ENCODE assay signal across 8 cellular contexts in the genomic region with DNA sequence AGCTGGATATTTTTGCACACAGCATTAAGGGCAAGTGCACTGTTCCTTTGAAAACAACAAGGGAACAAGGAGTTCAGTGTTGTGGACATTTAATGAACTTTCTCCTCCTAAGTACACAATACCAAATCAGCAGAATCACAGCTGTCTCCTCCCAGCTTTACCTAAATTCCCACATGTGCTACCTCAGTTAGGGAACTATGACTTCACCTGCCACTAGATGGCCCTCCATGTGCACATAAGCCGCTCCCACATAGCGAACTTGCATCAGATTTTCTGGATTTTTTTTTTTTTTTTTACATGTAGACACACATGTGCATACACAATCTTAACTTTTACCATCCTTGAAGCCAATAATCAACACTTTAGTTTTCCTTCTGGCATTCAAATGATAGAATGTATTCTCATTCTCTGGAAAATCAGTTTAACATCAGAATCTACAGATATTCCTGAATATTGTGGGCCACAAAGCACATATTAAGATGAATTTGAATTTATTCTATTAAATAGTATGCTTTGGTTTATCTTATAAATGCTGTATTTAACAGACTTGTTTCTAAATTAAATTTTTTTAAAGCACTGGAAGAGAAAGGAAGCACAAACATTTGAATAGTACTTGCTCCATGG.
DNase-seq lines count a peak whose midpoint lies in the region; ATAC-seq and TF ChIP-seq lines count a peak whose summit lies in the region.

No MANE protein-coding gene starts in this region.

- 3% methylated on average over 2 of the region's 2 CpGs for WGBS in liver

- no peaks in the 10 kb centered on the region for H3K9me3 Mint-ChIP-seq in CD8-positive, alpha-beta memory T cell
- no peaks in the 10 kb centered on the region for H3K9me3 Mint-ChIP-seq in activated B cell treated with CpG ODN at 0.5 μM for 24 hours
- H3K9me3 Mint-ChIP-seq in stimulated activated effector memory CD8-positive, alpha-beta T cell treated with anti-CD3 and anti-CD28 coated beads, Interleukin-12 subunit alpha, Interleukin-12 subunit beta, amount 100 ng/mL, for 72 hours: no peaks in the 10 kb centered on the region

- peaks cover 0 to 8% of the 10 kb centered on the region in 2 donors for H3K27me3 Mint-ChIP-seq in CD8-positive, alpha-beta memory T cell
- H3K27me3 Mint-ChIP-seq in activated B cell treated with CpG ODN at 0.5 μM for 24 hours: no peaks in the 10 kb centered on the region

- H3K27me3 ChIP-seq in CD8-positive, alpha-beta memory T cell (ENCODE audit: insufficient read depth, low read length, poor library complexity, severe bottlenecking): no peaks in the 10 kb centered on the region
- H3K27me3 ChIP-seq in liver (ENCODE audit: control insufficient read depth in 4 of 4, insufficient read depth in 4 of 4, low read length in 3 of 4): no peaks in the 10 kb centered on the region

- no peak overlapping the region for H3K9ac ChIP-seq in liver (ENCODE audit: low read depth in 1 of 2, low read length in 2 of 2)

- H3K9me3 ChIP-seq in CD8-positive, alpha-beta memory T cell (ENCODE audit: low read length): no peaks in the 10 kb centered on the region
- no peaks in the 10 kb centered on the region for H3K9me3 ChIP-seq in liver (ENCODE audit: control insufficient read depth in 4 of 4, low read length in 3 of 4)

- H3K4me1 ChIP-seq in CD8-positive, alpha-beta memory T cell (ENCODE audit: insufficient read depth, low read length): no peaks in the 10 kb centered on the region
- H3K4me1 ChIP-seq in liver (ENCODE audit: control insufficient read depth in 4 of 4, insufficient read depth in 4 of 4, low read length in 3 of 4): peaks cover 2 to 57% (median 35%) of the 10 kb centered on the region in 4 donors

- H3K4me1 Mint-ChIP-seq in CD8-positive, alpha-beta memory T cell: no peaks in the 10 kb centered on the region
- H3K4me1 Mint-ChIP-seq in activated B cell treated with CpG ODN at 0.5 μM for 24 hours: peaks cover 21% of the 10 kb centered on the region
- no peaks in the 10 kb centered on the region for H3K4me1 Mint-ChIP-seq in stimulated activated effector memory CD8-positive, alpha-beta T cell treated with anti-CD3 and anti-CD28 coated beads, Interleukin-12 subunit alpha, Interleukin-12 subunit beta, amount 100 ng/mL, for 72 hours

- H3K4me3 Mint-ChIP-seq in CD8-positive, alpha-beta memory T cell: no peak overlapping the region
- H3K4me3 Mint-ChIP-seq in activated B cell treated with CpG ODN at 0.5 μM for 24 hours: no peak overlapping the region
- H3K4me3 Mint-ChIP-seq in stimulated activated effector memory CD8-positive, alpha-beta T cell treated with anti-CD3 and anti-CD28 coated beads, Interleukin-12 subunit alpha, Interleukin-12 subunit beta, amount 100 ng/mL, for 72 hours: no peak overlapping the region

- POLR2A ChIA-PET in CD8-positive, alpha-beta memory T cell (lab: Charles Lee): no interaction called here
- POLR2A ChIA-PET in activated B cell treated with CpG ODN at 0.5 μM for 24 hours (lab: Charles Lee): interaction anchor here (0.7 to 22.7 kb wide), 9 partner anchors 67 to 253 kb away, joined by 3 to 704 read pairs (median 7); no protein-coding TSS in a partner anchor

- H3K27ac ChIP-seq in CD8-positive, alpha-beta memory T cell (ENCODE audit: low read depth, low read length): no peak overlapping the region
- H3K27ac ChIP-seq in coronary artery: no peak overlapping the region
- H3K27ac ChIP-seq in liver (ENCODE audit: low read depth in 1 of 2, low read length in 2 of 2): peak overlapping the region; percentile 48 to 52

- H3K36me3 Mint-ChIP-seq in CD8-positive, alpha-beta memory T cell: no peaks in the 10 kb centered on the region
- no peaks in the 10 kb centered on the region for H3K36me3 Mint-ChIP-seq in activated B cell treated with CpG ODN at 0.5 μM for 24 hours (ENCODE audit: low read depth)
- no peaks in the 10 kb centered on the region for H3K36me3 Mint-ChIP-seq in stimulated activated effector memory CD8-positive, alpha-beta T cell treated with anti-CD3 and anti-CD28 coated beads, Interleukin-12 subunit alpha, Interleukin-12 subunit beta, amount 100 ng/mL, for 72 hours

- CTCF ChIA-PET in CD8-positive, alpha-beta memory T cell (lab: Charles Lee): interaction anchor here (0.7 to 4.6 kb wide), 8 partner anchors 155 to 315 kb away, joined by 3 to 25 read pairs (median 4); no protein-coding TSS in a partner anchor
- CTCF ChIA-PET in activated B cell treated with CpG ODN at 0.5 μM for 24 hours (lab: Charles Lee): interaction anchor here (0.6 to 8.2 kb wide), 39 partner anchors 11 to 378 kb away, joined by 3 to 140 read pairs (median 5); partner anchors contain the start of gene TXN

- TF ChIP-seq RAD21 in liver (IDR thresholded peaks at IDR 0.05): peak; percentile 99 to 100

- intact Hi-C loops in activated B cell treated with CpG ODN at 0.5 μM for 24 hours (cut with micrococcal nuclease): loop anchor here (1.0 to 10.0 kb wide), 6 partner anchors 69 to 721 kb away; no protein-coding TSS in a partner anchor

- peak; percentile 65 for ATAC-seq in activated B cell treated with CpG ODN at 0.5 μM for 24 hours (ENCODE audit: low read depth)
- peak; percentile 59 for ATAC-seq in stimulated activated effector memory CD8-positive, alpha-beta T cell treated with anti-CD3 and anti-CD28 coated beads, Interleukin-12 subunit alpha, Interleukin-12 subunit beta, amount 100 ng/mL, for 72 hours
- ATAC-seq in GM21717 (IDR thresholded peaks at IDR 0.05; ENCODE audit: unreplicated experiment): no peak

- peak; percentile 25 for TF ChIP-seq CTCF in activated B cell treated with CpG ODN at 0.5 μM for 24 hours (IDR thresholded peaks at IDR 0.05)
- peak; percentile 44 for TF ChIP-seq CTCF in coronary artery (IDR thresholded peaks at IDR 0.05)
- peak; percentile 74 for TF ChIP-seq CTCF in liver (IDR thresholded peaks at IDR 0.05; ENCODE audit: low read depth, low read length, missing input control)

- no peak overlapping the region for H3K27ac Mint-ChIP-seq in CD8-positive, alpha-beta memory T cell
- peak overlapping the region; percentile 69 for H3K27ac Mint-ChIP-seq in activated B cell treated with CpG ODN at 0.5 μM for 24 hours
- no peak overlapping the region for H3K27ac Mint-ChIP-seq in stimulated activated effector memory CD8-positive, alpha-beta T cell treated with anti-CD3 and anti-CD28 coated beads, Interleukin-12 subunit alpha, Interleukin-12 subunit beta, amount 100 ng/mL, for 72 hours

- no peaks in the 10 kb centered on the region for H3K36me3 ChIP-seq in CD8-positive, alpha-beta memory T cell (ENCODE audit: insufficient read depth, low read length)
- peaks cover 0 to 10% (median 0%) of the 10 kb centered on the region in 4 donors for H3K36me3 ChIP-seq in liver (ENCODE audit: control insufficient read depth in 4 of 4, insufficient read depth in 3 of 4, low read depth in 1 of 4, low read length in 3 of 4)

- no peak overlapping the region for H3K4me3 ChIP-seq in CD8-positive, alpha-beta memory T cell (ENCODE audit: low read length)
- no peak overlapping the region for H3K4me3 ChIP-seq in coronary artery
- H3K4me3 ChIP-seq in liver (ENCODE audit: low read depth in 1 of 3, low read length in 3 of 3): no peak overlapping the region

- peak; percentile 5 to 52 (median 14) for DNase-seq in CD8-positive, alpha-beta memory T cell
- DNase-seq in H4 (ENCODE audit: low spot score): peak; percentile 78
- peak; percentile 75 for DNase-seq in NCI-H2196 (lab: John Stamatoyannopoulos, UW; ENCODE audit: unreplicated experiment)
- no peak for DNase-seq in activated B cell treated with CpG ODN at 0.5 μM for 24 hours
- no peak for DNase-seq in coronary artery (ENCODE audit: low spot score)
- peak in 1 of 2 donors; percentile 68 for DNase-seq in stimulated activated effector memory CD8-positive, alpha-beta T cell treated with anti-CD3 and anti-CD28 coated beads, Interleukin-12 subunit alpha, Interleukin-12 subunit beta, amount 100 ng/mL, for 72 hours (ENCODE audit: low spot score in 2 of 2)

TF ChIP-seq in liver, 16 proteins besides CTCF, POLR2A, EP300 and RAD21 (continues in another document):
- TF ChIP-seq NR2F2 (IDR thresholded peaks at IDR 0.05) (no peak), HNF4G (IDR thresholded peaks at IDR 0.05) (peak; percentile 32), RXRA (IDR thresholded peaks at IDR 0.05) (peak; percentile 37 to 75), FOXA2 (IDR thresholded peaks at IDR 0.05) (peak; percentile 27), GABPA (IDR thresholded peaks at IDR 0.05 in 1 of 2, conservative IDR thresholded peaks at IDR 0.05 in 1 of 2) (no peak), JUND (IDR thresholded peaks at IDR 0.05) (peak in 1 of 2 donors; percentile 69), SP1 (IDR thresholded peaks at IDR 0.05) (peak; percentile 54), ATF3 (IDR thresholded peaks at IDR 0.05) (peak; percentile 82), EGR1 (IDR thresholded peaks at IDR 0.05; ENCODE audit: low read depth in 2 of 2) (no peak), YY1 (IDR thresholded peaks at IDR 0.05) (peak; percentile 18), FOXA1 (IDR thresholded peaks at IDR 0.05) (no peak)
- TF ChIP-seq, protein P1, sequence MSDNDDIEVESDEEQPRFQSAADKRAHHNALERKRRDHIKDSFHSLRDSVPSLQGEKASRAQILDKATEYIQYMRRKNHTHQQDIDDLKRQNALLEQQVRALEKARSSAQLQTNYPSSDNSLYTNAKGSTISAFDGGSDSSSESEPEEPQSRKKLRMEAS (IDR thresholded peaks at IDR 0.05): no peak

Comparison
In these comparisons a context has a peak if more than half of its experiments do, and no peak if none do; other contexts are left out.
1. DNase-seq: peak in CD8-positive, alpha-beta memory T cell (5 of 5), H4 (single experiment) and NCI-H2196 (single experiment); none in activated B cell treated with CpG ODN at 0.5 μM for 24 hours (single experiment) and coronary artery (single experiment).
2. H3K27ac ChIP-seq: peak in liver (2 of 2); none in CD8-positive, alpha-beta memory T cell (single experiment) and coronary artery (0 of 2).
3. Peak in every context shown above with its lines, with median percentiles within 50 percentile points of each other: CTCF ChIP-seq.